Comparison of ENCODE assay signal across 8 cellular contexts in the genomic region with DNA sequence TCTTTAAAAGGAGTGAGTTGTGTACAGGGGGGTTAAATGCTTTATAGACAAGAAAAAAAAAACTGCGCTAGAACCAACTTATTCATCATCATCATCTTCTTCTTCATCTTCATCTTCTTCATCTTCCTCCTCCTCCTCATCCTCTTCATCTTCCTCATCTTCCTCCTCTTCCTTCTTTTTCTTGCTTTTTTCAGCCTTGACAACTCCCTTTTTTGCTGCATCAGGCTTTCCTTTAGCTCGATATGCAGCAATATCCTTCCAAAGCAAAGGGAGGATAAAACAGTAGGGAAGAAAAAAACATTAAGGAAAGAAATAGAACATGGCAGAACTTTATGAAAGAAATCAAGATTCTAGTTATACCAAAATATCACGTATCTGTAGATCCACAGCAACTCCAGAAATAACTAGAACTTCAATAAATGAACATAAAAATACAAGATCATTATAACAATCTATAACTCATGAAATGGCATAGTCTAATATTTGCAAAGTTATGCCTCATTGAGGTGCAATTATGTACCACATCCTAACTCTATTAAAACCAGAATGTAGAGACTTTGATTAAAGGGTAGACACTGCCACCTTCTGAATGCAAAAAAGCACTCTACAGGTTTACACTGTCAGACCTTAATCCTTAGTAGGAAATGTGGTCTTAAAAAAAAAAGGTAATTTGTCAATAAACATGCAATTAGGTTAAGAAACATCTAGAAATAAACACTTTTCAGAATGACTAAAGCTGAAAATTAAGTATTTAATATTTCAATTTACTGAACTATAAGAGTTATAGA. TPM values are rescaled to one million over a fixed set of nuclear protein-coding genes. Genes with fewer than 3 reads are reported as not detected.
DNase-seq lines count a peak whose midpoint lies in the region; FAIRE-seq and TF ChIP-seq lines count a peak whose summit lies in the region.
"Not testable (repeated sequence)": the region's sequence is repeated elsewhere in the genome, so short reads cannot be mapped to it uniquely, and the experiment has no call there.

No MANE protein-coding gene starts in this region.

- POLR2A ChIA-PET in activated CD4-positive, alpha-beta memory T cell treated with anti-CD3 and anti-CD28 coated beads for 36 hours (lab: Charles Lee), result not testable (repeated sequence)

- not testable (repeated sequence) for H3K27me3 ChIP-seq in BE2C; bronchial epithelial cell (ENCODE audit: control insufficient read depth, insufficient read depth, low read length); smooth muscle cell (ENCODE audit: low read depth)

- H3K27ac Mint-ChIP-seq in activated CD4-positive, alpha-beta memory T cell treated with anti-CD3 and anti-CD28 coated beads for 36 hours, result peak overlapping the region; percentile 74

- H3K4me1 Mint-ChIP-seq in activated CD4-positive, alpha-beta memory T cell treated with anti-CD3 and anti-CD28 coated beads for 36 hours (ENCODE audit: low read depth), result peaks cover 34% of the 10 kb centered on the region

- H2AFZ ChIP-seq in smooth muscle cell (ENCODE audit: low read depth), result not testable (repeated sequence)

- not testable (repeated sequence) for H3K9me3 ChIP-seq in BE2C; smooth muscle cell (replicated peaks; ENCODE audit: low read depth)

- DNase-seq in BE2C; GM13977 (ENCODE audit: low spot score); activated CD4-positive, alpha-beta memory T cell treated with anti-CD3 and anti-CD28 coated beads for 36 hours; smooth muscle cell (lab: John Stamatoyannopoulos, UW; ENCODE audit: unreplicated experiment): not testable (repeated sequence)
- DNase-seq in NCI-H69 (lab: John Stamatoyannopoulos, UW), result peak; percentile 27
- peak; percentile 54 for DNase-seq in bronchial epithelial cell (ENCODE audit: low read depth)
- peak in 1 of 2 donors; percentile 62 for DNase-seq in foreskin fibroblast
- DNase-seq in midbrain (lab: John Stamatoyannopoulos, UW), result peak; percentile 33

- peaks cover 60% of the 10 kb centered on the region for H3K36me3 ChIP-seq in BE2C
- not testable (repeated sequence) for H3K36me3 ChIP-seq in bronchial epithelial cell (ENCODE audit: control insufficient read depth, insufficient read depth, low read length); smooth muscle cell (ENCODE audit: low read depth)

- intact Hi-C loops in activated CD4-positive, alpha-beta memory T cell treated with anti-CD3 and anti-CD28 coated beads for 36 hours (cut with micrococcal nuclease), result loop anchor here (10.0 kb wide), 2 partner anchors 583 to 867 kb away; partner anchors contain the start of gene SLC7A1

- in situ Hi-C loops in GM13977 (cut with MboI; ENCODE audit: low pct_unique_long_range_greater_than_20kb, low sequenced_read_pairs, unreplicated experiment), result not testable (repeated sequence)

- H3K79me2 ChIP-seq in smooth muscle cell (ENCODE audit: low read depth), result peaks cover 27% of the 10 kb centered on the region

- peak overlapping the region; percentile 24 for H3K4me2 ChIP-seq in smooth muscle cell

- H3F3A ChIP-seq in smooth muscle cell (ENCODE audit: low read depth), result peaks cover 13% of the 10 kb centered on the region

- H3K36me3 Mint-ChIP-seq in activated CD4-positive, alpha-beta memory T cell treated with anti-CD3 and anti-CD28 coated beads for 36 hours, result peaks cover 50% of the 10 kb centered on the region

- TF ChIP-seq CTCF in BE2C (IDR thresholded peaks at IDR 0.05; ENCODE audit: low read depth, low read length), result peak; percentile 36
- TF ChIP-seq CTCF in GM13977 (IDR thresholded peaks at IDR 0.05; ENCODE audit: extremely low read depth, insufficient read depth, missing control alignments), result peak; percentile 57
- TF ChIP-seq CTCF in bronchial epithelial cell (IDR thresholded peaks at IDR 0.05; ENCODE audit: insufficient read depth, low read length, severe bottlenecking), result peak; percentile 33
- TF ChIP-seq CTCF in foreskin fibroblast (IDR thresholded peaks at IDR 0.05; ENCODE audit: low read depth, low read length), result peak; percentile 46
- peak; percentile 36 for TF ChIP-seq CTCF in smooth muscle cell (IDR thresholded peaks at IDR 0.05; ENCODE audit: borderline replicate concordance, insufficient read depth, poor library complexity, severe bottlenecking)

- H3K4me3 ChIP-seq in BE2C (ENCODE audit: low read depth, low read length); bronchial epithelial cell (ENCODE audit: low read depth, low read length); foreskin fibroblast (ENCODE audit: low read depth in 1 of 2, low read length in 2 of 2); smooth muscle cell: not testable (repeated sequence)

- H3K9me3 Mint-ChIP-seq in activated CD4-positive, alpha-beta memory T cell treated with anti-CD3 and anti-CD28 coated beads for 36 hours, result not testable (repeated sequence)

- H4K20me1 ChIP-seq in smooth muscle cell (ENCODE audit: low read depth), result peaks cover 10% of the 10 kb centered on the region

- 92% methylated on average over 3 of the region's 3 CpGs for WGBS in smooth muscle cell (ENCODE audit: low lambda C conversion rate)

- FAIRE-seq in bronchial epithelial cell (lab: Jason Lieb, UNC), result not testable (repeated sequence)

- not testable (repeated sequence) for H3K27ac ChIP-seq in smooth muscle cell (ENCODE audit: low read depth)

- not testable (repeated sequence) for H3K4me3 Mint-ChIP-seq in activated CD4-positive, alpha-beta memory T cell treated with anti-CD3 and anti-CD28 coated beads for 36 hours

- CTCF ChIA-PET in activated CD4-positive, alpha-beta memory T cell treated with anti-CD3 and anti-CD28 coated beads for 36 hours (lab: Charles Lee), result interaction anchor here (0.7 to 2.1 kb wide), 8 partner anchors 44 to 336 kb away, joined by 3 to 18 read pairs (median 4); partner anchors contain the start of gene KATNAL1

- H3K4me1 ChIP-seq in BE2C, result not testable (repeated sequence)
- H3K4me1 ChIP-seq in smooth muscle cell (ENCODE audit: low read depth), result peaks cover 13% of the 10 kb centered on the region

- not testable (repeated sequence) for H3K27me3 Mint-ChIP-seq in activated CD4-positive, alpha-beta memory T cell treated with anti-CD3 and anti-CD28 coated beads for 36 hours

- H3K9ac ChIP-seq in smooth muscle cell (ENCODE audit: low read depth), result not testable (repeated sequence)

RNA-seq across cellular contexts. Expression of gene HMGB1, which starts 4.3 kb away (rescaled TPM):
- polyA plus RNA-seq in BE2C (2012; ENCODE audit: insufficient read depth, insufficient read length, low read depth), result 295 TPM
- 100 to 1,000 TPM; 689 to 693 TPM for total RNA-seq in activated CD4-positive, alpha-beta memory T cell treated with anti-CD3 and anti-CD28 coated beads for 36 hours
- 72.4 and 145 TPM in 2 replicates for total RNA-seq in bronchial epithelial cell
- 570 and 581 TPM in 2 replicates for total RNA-seq in smooth muscle cell
- polyA plus RNA-seq in smooth muscle cell, result 603 and 627 TPM in 2 replicates

RNA-seq across cellular contexts. Expression of gene UBE2L5, which starts 39.2 kb away (rescaled TPM):
- 0.73 TPM for polyA plus RNA-seq in BE2C (2012; ENCODE audit: insufficient read depth, insufficient read length, low read depth)
- total RNA-seq in activated CD4-positive, alpha-beta memory T cell treated with anti-CD3 and anti-CD28 coated beads for 36 hours, result not detected
- total RNA-seq in bronchial epithelial cell (not detected in 2 replicates), smooth muscle cell (not detected in 2 replicates)
- polyA plus RNA-seq in smooth muscle cell, result 0.89 TPM in 1 of 2 replicates, not detected in the other
